In genomic region chr3:114432356-114432755, GRCh38 we compare ENCODE assay signal across 24 cellular contexts.
DNase-seq lines count a peak whose midpoint lies in the region; ATAC-seq, FAIRE-seq and TF ChIP-seq lines count a peak whose summit lies in the region.
"Had no signal": no experiment of that assay in that cellular context is flagged by ENCODE, and none has a peak within 500 bp of the region (broad histone marks: within the 10 kb centered on the region; RNA-seq: fewer than 3 reads in every experiment).

No MANE protein-coding gene starts in this region.

- H3K27me3 Mint-ChIP-seq in GM23338 (ENCODE audit: insufficient read depth, low read depth, poor library complexity) (no peaks in the 10 kb centered on the region), IgD-negative memory B cell (no peaks in the 10 kb centered on the region)
- no peaks in the 10 kb centered on the region for H3K27me3 Mint-ChIP-seq in stimulated activated memory B cell treated with anti-CD40 and anti-IgM and Interleukin-4, amounts not matched to agents 10 μg/mL and 1 μg/mL and 100 μg/mL, for 72 hours
- H3K27me3 Mint-ChIP-seq: CD4-positive, alpha-beta T cell had no signal

- H3K79me2 ChIP-seq in GM23338 (replicated peaks; ENCODE audit: insufficient read depth), result no peaks in the 10 kb centered on the region

- peaks cover 12% of the 10 kb centered on the region for H3K4me1 ChIP-seq in GM23338 (ENCODE audit: insufficient read depth)
- H3K4me1 ChIP-seq: Caco-2 had no signal

- ATAC-seq in GM23338 (no peak), HG02840 (IDR thresholded peaks at IDR 0.05; ENCODE audit: low FRiP score, unreplicated experiment) (no peak)
- ATAC-seq in stimulated activated memory B cell treated with anti-CD40 and anti-IgM and Interleukin-4, amounts not matched to agents 10 μg/mL and 1 μg/mL and 100 μg/mL, for 72 hours, result no peak
- ATAC-seq: CD8-positive, alpha-beta T cell; GM12878 had no signal

- no peaks in the 10 kb centered on the region for H3K27me3 ChIP-seq in GM23338 (ENCODE audit: insufficient read depth)
- H3K27me3 ChIP-seq: BLaER1 treated with 17β-estradiol and CSF1 and Interleukin-3, amounts not matched to agents 10 nM and 100 nM had no signal

- TF ChIP-seq CTCF in GM23338 (conservative IDR thresholded peaks at IDR 0.05; ENCODE audit: low read depth in 2 of 2), result no peak

- no peaks in the 10 kb centered on the region for H3F3A ChIP-seq in GM23338 (replicated peaks; ENCODE audit: low read depth)

- H3K9me3 Mint-ChIP-seq in GM23338, result no peaks in the 10 kb centered on the region
- no peaks in the 10 kb centered on the region for H3K9me3 Mint-ChIP-seq in IgD-negative memory B cell
- H3K9me3 Mint-ChIP-seq in stimulated activated memory B cell treated with anti-CD40 and anti-IgM and Interleukin-4, amounts not matched to agents 10 μg/mL and 1 μg/mL and 100 μg/mL, for 72 hours, result no peaks in the 10 kb centered on the region
- H3K9me3 Mint-ChIP-seq: CD4-positive, alpha-beta T cell; CD8-positive, alpha-beta T cell had no signal

- H3K4me3 Mint-ChIP-seq in GM23338, result no peak overlapping the region
- no peak overlapping the region for H3K4me3 Mint-ChIP-seq in IgD-negative memory B cell
- H3K4me3 Mint-ChIP-seq in stimulated activated memory B cell treated with anti-CD40 and anti-IgM and Interleukin-4, amounts not matched to agents 10 μg/mL and 1 μg/mL and 100 μg/mL, for 72 hours, result no peak overlapping the region
- H3K4me3 Mint-ChIP-seq: CD4-positive, alpha-beta T cell; CD8-positive, alpha-beta T cell had no signal

- H3K4me1 Mint-ChIP-seq in GM23338 (peaks cover 14% of the 10 kb centered on the region), IgD-negative memory B cell (peaks cover 47 to 65% (median 55%) of the 10 kb centered on the region in 3 donors)
- peaks cover 80% of the 10 kb centered on the region for H3K4me1 Mint-ChIP-seq in stimulated activated memory B cell treated with anti-CD40 and anti-IgM and Interleukin-4, amounts not matched to agents 10 μg/mL and 1 μg/mL and 100 μg/mL, for 72 hours

- DNase-seq in GM12891 (ENCODE audit: insufficient read length, low spot score) (no peak), GM23338 (ENCODE audit: low spot score) (no peak), pons (ENCODE audit: low spot score) (no peak), DMS79 treated with DMSO at 0.1 percent for 48 hours (lab: John Stamatoyannopoulos, UW) (no peak), activated T-cell treated with anti-CD3 and anti-CD28 coated beads for 4 hours (no peak)
- DNase-seq: 8988T; ACHN; Caco-2; Calu3; CD4-positive, alpha-beta T cell; CD8-positive, alpha-beta T cell; DND-41; EL; GDM1 had no signal

- H4K20me1 ChIP-seq in GM23338 (replicated peaks; ENCODE audit: insufficient read depth), result no peaks in the 10 kb centered on the region
- H4K20me1 ChIP-seq: BLaER1 treated with 17β-estradiol and CSF1 and Interleukin-3, amounts not matched to agents 10 nM and 100 nM had no signal

- peak; percentile 20 for FAIRE-seq in GM12891 (lab: Jason Lieb, UNC)
- FAIRE-seq: A204.1, D721Med, GM12878, GM18507, GM19239 had no signal

- H3K9me2 ChIP-seq in GM23338 (ENCODE audit: insufficient read depth), result no peaks in the 10 kb centered on the region

- no peak overlapping the region for H3K27ac ChIP-seq in GM23338 (ENCODE audit: low read depth)
- H3K27ac ChIP-seq: BLaER1 treated with 17β-estradiol and CSF1 and Interleukin-3, amounts not matched to agents 10 nM and 100 nM; C4-2B had no signal

- H2AFZ ChIP-seq in GM23338, result 0 out of 2 replicates have a peak overlapping the region, but pooled peaks have one; percentile 29

- no peak overlapping the region for H3K4me2 ChIP-seq in GM23338
- H3K4me2 ChIP-seq: BLaER1 treated with 17β-estradiol and CSF1 and Interleukin-3, amounts not matched to agents 10 nM and 100 nM had no signal

- H3K36me3 ChIP-seq in GM23338 (ENCODE audit: insufficient read depth), result no peaks in the 10 kb centered on the region
- H3K36me3 ChIP-seq: BLaER1 treated with 17β-estradiol and CSF1 and Interleukin-3, amounts not matched to agents 10 nM and 100 nM had no signal

- H3K4me3 ChIP-seq in GM23338, result no peak overlapping the region
- H3K4me3 ChIP-seq: BLaER1 treated with 17β-estradiol and CSF1 and Interleukin-3, amounts not matched to agents 10 nM and 100 nM; GM12878 had no signal

- H3K27ac Mint-ChIP-seq in GM23338, result no peak overlapping the region
- H3K27ac Mint-ChIP-seq in IgD-negative memory B cell, result peak overlapping the region in 2 of 3 donors; percentile 8 to 23
- peak overlapping the region; percentile 13 for H3K27ac Mint-ChIP-seq in stimulated activated memory B cell treated with anti-CD40 and anti-IgM and Interleukin-4, amounts not matched to agents 10 μg/mL and 1 μg/mL and 100 μg/mL, for 72 hours
- H3K27ac Mint-ChIP-seq: CD4-positive, alpha-beta T cell; CD8-positive, alpha-beta T cell had no signal

- H3K36me3 Mint-ChIP-seq in GM23338 (ENCODE audit: low read depth) (no peaks in the 10 kb centered on the region), IgD-negative memory B cell (peaks cover 1% of the 10 kb centered on the region)
- H3K36me3 Mint-ChIP-seq in stimulated activated memory B cell treated with anti-CD40 and anti-IgM and Interleukin-4, amounts not matched to agents 10 μg/mL and 1 μg/mL and 100 μg/mL, for 72 hours, result peaks cover 22% of the 10 kb centered on the region
- H3K36me3 Mint-ChIP-seq: CD8-positive, alpha-beta T cell had no signal

- no peak for TF ChIP-seq POLR2A in GM12891 (IDR thresholded peaks at IDR 0.05; ENCODE audit: low read depth, low read length)

TF ChIP-seq in GM12891, 5 proteins besides CTCF, POLR2A, EP300 and RAD21:
- TF ChIP-seq POU2F2 (IDR thresholded peaks at IDR 0.05; ENCODE audit: low read depth, low read length) (no peak), TAF1 (IDR thresholded peaks at IDR 0.05; ENCODE audit: low read depth, low read length) (no peak), PAX5 (IDR thresholded peaks at IDR 0.05; ENCODE audit: insufficient read depth, low read length, severe bottlenecking) (no peak)

TF ChIP-seq in GM23338, 12 proteins besides CTCF, POLR2A, EP300 and RAD21:
- TF ChIP-seq JUNB (IDR thresholded peaks at IDR 0.05; ENCODE audit: unreplicated experiment) (no peak), EZH2phosphoT487 (IDR thresholded peaks at IDR 0.05; ENCODE audit: unreplicated experiment) (no peak), CREB1 (CRISPR knock-in tag; IDR thresholded peaks at IDR 0.05; ENCODE audit: low read depth) (no peak), POLR2AphosphoS5 (IDR thresholded peaks at IDR 0.05; ENCODE audit: low read depth) (no peak), EZH2 (IDR thresholded peaks at IDR 0.05; ENCODE audit: low read depth, unreplicated experiment) (no peak), NANOG (IDR thresholded peaks at IDR 0.05; ENCODE audit: borderline replicate concordance) (no peak), REST (IDR thresholded peaks at IDR 0.05; ENCODE audit: unreplicated experiment) (no peak), ZNF114 (CRISPR knock-in tag; IDR thresholded peaks at IDR 0.05) (no peak)
